ENCODE assay signal across 27 cellular contexts in the genomic region with DNA sequence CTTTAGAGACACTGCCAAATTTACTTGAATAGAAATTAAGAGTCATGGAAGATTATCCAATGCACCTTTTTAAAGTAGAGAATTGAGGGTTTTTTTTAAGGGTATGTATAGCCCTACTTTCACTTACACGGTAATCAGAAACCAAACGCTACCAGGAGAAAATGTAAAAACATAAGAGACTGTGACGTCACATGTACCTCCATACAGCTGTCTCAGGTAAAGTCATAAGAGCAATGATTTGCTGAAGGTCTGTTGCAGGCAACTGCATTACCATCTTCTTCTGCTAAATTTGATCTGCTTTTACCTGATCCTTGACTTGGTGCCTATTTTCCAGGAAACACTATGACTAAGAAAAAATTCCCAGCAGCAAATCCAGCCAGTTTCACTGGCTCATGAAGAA.
"Had no signal": no experiment of that assay in that cellular context is flagged by ENCODE, and none has a peak within 500 bp of the region (broad histone marks: within the 10 kb centered on the region; RNA-seq: fewer than 3 reads in every experiment).

No MANE protein-coding gene starts in this region.

- H3K4me1 ChIP-seq: stomach, suprapubic skin, testis, thyroid gland, tibial artery, tibial nerve, transverse colon, upper lobe of left lung, upper lobe of right lung, uterus, vagina had no signal

- H3K4me3 ChIP-seq: stomach, suprapubic skin, testis, thoracic aorta, thyroid gland, tibial artery, tibial nerve, transverse colon, upper lobe of left lung, upper lobe of right lung, uterus, vagina had no signal

- H3K36me3 ChIP-seq: stomach, suprapubic skin, thoracic aorta, thyroid gland, tibial artery, tibial nerve, transverse colon, upper lobe of left lung, upper lobe of right lung, uterus, vagina had no signal

- ATAC-seq: stimulated activated effector memory CD8-positive, alpha-beta T cell treated with anti-CD3 and anti-CD28 coated beads, Interleukin-12 subunit alpha, Interleukin-12 subunit beta, amount 100 ng/mL, for 72 hours; stimulated activated memory B cell treated with anti-CD40 and anti-IgM and Interleukin-4, amounts not matched to agents 10 μg/mL and 1 μg/mL and 100 μg/mL, for 72 hours; stimulated activated naive B cell treated with anti-CD40 and anti-IgM and Interleukin-4, amounts not matched to agents 10 μg/mL and 1 μg/mL and 100 μg/mL, for 72 hours; stimulated activated naive CD8-positive, alpha-beta T cell treated with anti-CD3 and anti-CD28 coated beads, Interleukin-15, amount 100 ng/mL, for 72 hours; stimulated activated naive CD8-positive, alpha-beta T cell treated with anti-CD3 and anti-CD28 coated beads, Interleukin-15, Interleukin-2, amounts not matched to agents 100 U/mL and 50 U/mL, for 24 hours; upper lobe of right lung had no signal

- FAIRE-seq: urothelium cell line had no signal

- H3K9me3 ChIP-seq: stomach, suprapubic skin, testis, thoracic aorta, thyroid gland, tibial artery, tibial nerve, transverse colon, upper lobe of left lung, upper lobe of right lung, uterus, vagina had no signal

- H3K27ac ChIP-seq: stomach, suprapubic skin, testis, thoracic aorta, thyroid gland, tibial artery, tibial nerve, transverse colon, upper lobe of left lung, upper lobe of right lung, uterus, vagina had no signal

- DNase-seq: stimulated activated CD4-positive, alpha-beta T cell treated with anti-CD3 and anti-CD28 coated beads, Interleukin-2, amount 100 ng/mL, for 48 hours; stimulated activated CD4-positive, alpha-beta T cell treated with anti-CD3 and anti-CD28 coated beads, Interleukin-4, amount 100 ng/mL, for 1 hour; stimulated activated CD4-positive, alpha-beta T cell treated with anti-CD3 and anti-CD28 coated beads, Interleukin-4, amount 100 ng/mL, for 24 hours; stimulated activated CD4-positive, alpha-beta T cell treated with anti-CD3 and anti-CD28 coated beads, Interleukin-4, amount 100 ng/mL, for 4 hours; stimulated activated CD8-positive, alpha-beta memory T cell treated with anti-CD3 and anti-CD28 coated beads, Interleukin-4, amount 100 ng/mL, for 48 hours; stimulated activated naive B cell treated with anti-CD40 and anti-IgM and Interleukin-4, amounts not matched to agents 10 μg/mL and 1 μg/mL and 100 μg/mL, for 72 hours; stimulated activated naive CD4-positive, alpha-beta T cell; stimulated activated naive CD4-positive, alpha-beta T cell treated with Interleukin-2 at 50 U/mL for 16 hours; stimulated activated naive CD8-positive, alpha-beta T cell treated with anti-CD3 and anti-CD28 coated beads, Interleukin-15, amount 100 ng/mL, for 72 hours; stimulated activated naive CD8-positive, alpha-beta T cell treated with anti-CD3 and anti-CD28 coated beads, Interleukin-15, Interleukin-2, amounts not matched to agents 100 U/mL and 50 U/mL, for 24 hours; stomach; substantia nigra; testis; thyroid gland; tibial artery; transverse colon; trophoblast cell; upper lobe of right lung; uterus had no signal

- H3K27me3 ChIP-seq: stomach, suprapubic skin, testis, thyroid gland, tibial artery, tibial nerve, transverse colon, upper lobe of left lung, upper lobe of right lung, uterus, vagina had no signal
